Comparison of ENCODE assay signal across 8 cellular contexts in the genomic region with DNA sequence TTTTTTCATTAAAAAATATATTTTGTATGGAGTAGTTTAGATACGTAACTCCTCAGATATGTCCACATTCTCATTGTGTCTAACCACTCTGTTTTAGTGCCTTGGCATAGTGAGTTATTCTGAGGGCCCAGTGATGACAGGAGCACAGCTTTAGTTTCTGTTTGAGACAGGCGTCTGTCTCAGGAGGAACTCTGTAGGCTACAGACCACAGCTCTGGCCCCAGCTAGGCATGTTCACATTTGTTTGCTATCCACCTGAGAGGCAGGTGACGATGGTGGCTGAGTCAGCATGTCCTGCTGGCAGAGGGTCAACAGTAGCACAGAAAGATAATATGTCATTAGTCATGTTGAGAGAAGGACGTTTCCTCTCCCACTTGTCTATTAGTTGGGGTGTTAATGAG. TPM values are rescaled to one million over a fixed set of nuclear protein-coding genes. Genes with fewer than 3 reads are reported as not detected.
A peak's percentile ranks its signal among the peaks of the same experiment; 100 is the strongest.
DNase-seq lines count a peak whose midpoint lies in the region; ATAC-seq and TF ChIP-seq lines count a peak whose summit lies in the region.

No MANE protein-coding gene starts in this region.

- DNase-seq in NCI-H1436 treated with DMSO at 0.1 percent for 48 hours (lab: John Stamatoyannopoulos, UW) = peak; percentile 40
- DNase-seq in NCI-H1436 (lab: John Stamatoyannopoulos, UW) = no peak
- peak; percentile 95 for DNase-seq in NCI-H748 treated with DMSO at 0.1 percent for 48 hours (lab: John Stamatoyannopoulos, UW)
- DNase-seq in kidney tubule cell (ENCODE audit: low spot score) = peak; percentile 95
- no peak for DNase-seq in NCI-H446 treated with DMSO at 0.1 percent for 48 hours (lab: John Stamatoyannopoulos, UW)
- DNase-seq in ovary = no peak
- DNase-seq in SIG-M5 (lab: John Stamatoyannopoulos, UW) = no peak

- no peak for TF ChIP-seq CTCF in ovary (IDR thresholded peaks at IDR 0.05)

- H3K27me3 ChIP-seq in ovary = no peaks in the 10 kb centered on the region

- H3K36me3 ChIP-seq in ovary = no peaks in the 10 kb centered on the region

- TF ChIP-seq POLR2A in ovary (IDR thresholded peaks at IDR 0.05) = no peak

- peak; percentile 86 for ATAC-seq in HG02973 (IDR thresholded peaks at IDR 0.05; ENCODE audit: unreplicated experiment)

- H3K4me1 ChIP-seq in ovary (ENCODE audit: insufficient read depth) = peaks cover 4% of the 10 kb centered on the region

- H3K27ac ChIP-seq in ovary = no peak overlapping the region

- TF ChIP-seq EP300 in ovary (IDR thresholded peaks at IDR 0.05) = no peak

- no peaks in the 10 kb centered on the region for H3K9me3 ChIP-seq in ovary

- intact Hi-C loops in ovary (cut with DNase I) = no loop called here

- H3K4me3 ChIP-seq in ovary = no peak overlapping the region

- 77 to 80% (median 78%) methylated on average over 4 of the region's 4 CpGs for WGBS in ovary, 3 donors

RNA-seq across cellular contexts. Expression of gene LRRC1, which starts 16.3 kb away (rescaled TPM):
- 10 to 100 TPM in 4 of 7 donors, 1 to 10 TPM in 3; 4.9 to 20.6 (median 10.2) TPM for total RNA-seq in ovary
- polyA plus RNA-seq in ovary = 1 to 10 TPM; 4.3 to 4.9 TPM

Comparison
In these comparisons a context has a peak if more than half of its experiments do, and no peak if none do; other contexts are left out.
1. DNase-seq: peak in NCI-H1436 treated with DMSO at 0.1 percent for 48 hours (single experiment), NCI-H748 treated with DMSO at 0.1 percent for 48 hours (single experiment) and kidney tubule cell (single experiment); none in NCI-H1436 (single experiment), NCI-H446 treated with DMSO at 0.1 percent for 48 hours (single experiment), ovary (0 of 5) and SIG-M5 (single experiment).